Comparison of ENCODE assay signal across 23 cellular contexts in the genomic region with DNA sequence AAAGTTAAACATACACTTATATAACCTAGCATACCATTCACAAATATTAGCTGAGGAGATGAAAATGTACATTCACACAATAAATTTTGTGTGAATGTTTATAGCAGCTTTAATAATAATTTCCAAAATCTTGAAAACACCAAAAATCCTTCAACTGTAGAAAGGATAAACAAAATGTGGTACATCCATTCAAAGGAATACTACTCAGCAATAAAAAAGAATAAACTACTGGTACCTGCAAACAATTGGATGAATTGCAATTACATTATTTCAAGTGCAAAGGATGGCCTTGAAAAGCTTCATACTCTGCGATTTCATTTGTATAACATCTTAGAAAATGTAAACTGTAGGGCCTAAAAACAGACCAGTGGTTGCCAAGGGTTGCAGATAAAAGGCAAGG. TPM values are rescaled to one million over a fixed set of nuclear protein-coding genes. Genes with fewer than 3 reads are reported as not detected.
"Had no signal": no experiment of that assay in that cellular context is flagged by ENCODE, and none has a peak within 500 bp of the region (broad histone marks: within the 10 kb centered on the region; RNA-seq: fewer than 3 reads in every experiment).

No MANE protein-coding gene starts in this region.

- FAIRE-seq: endothelial cell of umbilical vein, frontal cortex had no signal

- H3K4me1 ChIP-seq: esophagus muscularis mucosa, foreskin keratinocyte, gastroesophageal sphincter, heart left ventricle, left lung, lower lobe of right lung had no signal

- H3K4me2 ChIP-seq: hepatocyte had no signal

- H3K27ac ChIP-seq: coronary artery, dorsolateral prefrontal cortex, esophagus muscularis mucosa, foreskin keratinocyte, gastroesophageal sphincter, heart left ventricle, hepatocyte, left lung, lower lobe of right lung had no signal

- H3K4me3 ChIP-seq: coronary artery, dorsolateral prefrontal cortex, esophagus muscularis mucosa, gastroesophageal sphincter, heart left ventricle, hepatocyte, left lung, lower lobe of right lung, mucosa of descending colon had no signal

- ATAC-seq: foreskin keratinocyte; gastroesophageal sphincter; heart left ventricle; left cardiac atrium; left lung; left ventricle myocardium superior; lower lobe of right lung; mucosa of descending colon; naive thymus-derived CD8-positive, alpha-beta T cell had no signal

- DNase-seq: dermis blood vessel endothelial cell; dorsolateral prefrontal cortex; effector CD4-positive, alpha-beta T cell; effector memory CD4-positive, alpha-beta T cell; foreskin keratinocyte; heart left ventricle; hypothalamus; immature natural killer cell; islet precursor cell; left cardiac atrium; left lung; left ventricle myocardium superior; lower lobe of right lung; mesenchymal stem cell; mucosa of descending colon; naive B cell; naive thymus-derived CD8-positive, alpha-beta T cell had no signal

- H3K9me3 ChIP-seq: gastroesophageal sphincter, left lung, lower lobe of right lung, mucosa of descending colon had no signal

- H3K36me3 ChIP-seq: esophagus muscularis mucosa, gastroesophageal sphincter, heart left ventricle, left lung, lower lobe of right lung had no signal

RNA-seq across cellular contexts. Expression of a gene that starts 11.7 kb away (rescaled TPM):
- polyA plus RNA-seq: immature natural killer cell had no signal
